Comparison of ENCODE assay signal across 18 cellular contexts in genomic region chr4:148787831-148788477, GRCh38.
A peak's percentile ranks its signal among the peaks of the same experiment; 100 is the strongest.
DNase-seq lines count a peak whose midpoint lies in the region; ATAC-seq and TF ChIP-seq lines count a peak whose summit lies in the region.
"Had no signal": no experiment of that assay in that cellular context is flagged by ENCODE, and none has a peak within 500 bp of the region (broad histone marks: within the 10 kb centered on the region; RNA-seq: fewer than 3 reads in every experiment).

No MANE protein-coding gene starts in this region.

- H3K79me1 ChIP-seq in trophoblast cell (ENCODE audit: low read length): no peaks in the 10 kb centered on the region

- H2BK5ac ChIP-seq in trophoblast cell (ENCODE audit: low read depth, low read length, poor library complexity): no peak overlapping the region

- H3K4me1 ChIP-seq in HAP-1 (peaks cover 36% of the 10 kb centered on the region), trophoblast cell (ENCODE audit: control insufficient read depth in 1 of 2, insufficient read depth in 2 of 2, low read length in 2 of 2) (peaks cover 0 to 3% of the 10 kb centered on the region in 2 experiments)

- H3K4me3 ChIP-seq in HAP-1 (no peak overlapping the region), trophoblast cell (ENCODE audit: low read depth, low read length) (no peak overlapping the region)
- H3K4me3 ChIP-seq: esophagus muscularis mucosa had no signal

- TF ChIP-seq CTCF in VCaP (conservative IDR thresholded peaks at IDR 0.05): no peak

- in situ Hi-C loops in HAP-1 (cut with MboI; ENCODE audit: low sequenced_read_pairs): no loop called here

- H3K18ac ChIP-seq in trophoblast cell (ENCODE audit: low read length): no peak overlapping the region

- no peak overlapping the region for H2BK12ac ChIP-seq in trophoblast cell (ENCODE audit: low read length)

- no peak overlapping the region for H4K12ac ChIP-seq in trophoblast cell (ENCODE audit: low read depth, low read length)

- no peak overlapping the region for H2BK120ac ChIP-seq in trophoblast cell (ENCODE audit: insufficient read depth, low read length, poor library complexity)

- H3K27me3 ChIP-seq in HAP-1 (ENCODE audit: low read depth): no peaks in the 10 kb centered on the region
- H3K27me3 ChIP-seq in trophoblast cell (ENCODE audit: insufficient read depth, low read length): no peaks in the 10 kb centered on the region
- H3K27me3 ChIP-seq: esophagus muscularis mucosa had no signal

- H3K27ac ChIP-seq in VCaP: peak overlapping the region; percentile 72
- no peak overlapping the region for H3K27ac ChIP-seq in trophoblast cell (ENCODE audit: low read depth, low read length)
- H3K27ac ChIP-seq: esophagus muscularis mucosa had no signal

- ATAC-seq in GM21737 (IDR thresholded peaks at IDR 0.05; ENCODE audit: unreplicated experiment): no peak
- no peak for ATAC-seq in GM18517 (IDR thresholded peaks at IDR 0.05; ENCODE audit: unreplicated experiment)
- ATAC-seq: sciatic nerve had no signal

- H3K79me2 ChIP-seq in trophoblast cell (ENCODE audit: control insufficient read depth, insufficient read depth, low read length, poor library complexity): no peaks in the 10 kb centered on the region

- H4K8ac ChIP-seq in trophoblast cell (ENCODE audit: low read depth, low read length): no peak overlapping the region

- no peak overlapping the region for H3K4me2 ChIP-seq in trophoblast cell (ENCODE audit: low read length)

- no peak overlapping the region for H3K14ac ChIP-seq in trophoblast cell (ENCODE audit: low read length)

- H3K9ac ChIP-seq in trophoblast cell (ENCODE audit: low read length): no peak overlapping the region

- H2AFZ ChIP-seq in trophoblast cell (ENCODE audit: insufficient read depth, low read length, poor library complexity): no peak overlapping the region

- no peak overlapping the region for H3K23ac ChIP-seq in trophoblast cell (ENCODE audit: low read length)

- no peak overlapping the region for H3K4ac ChIP-seq in trophoblast cell (ENCODE audit: low read depth, low read length)

- H3K36me3 ChIP-seq in HAP-1 (replicated peaks): no peaks in the 10 kb centered on the region
- H3K36me3 ChIP-seq in trophoblast cell (ENCODE audit: control insufficient read depth in 1 of 2, insufficient read depth in 2 of 2, low read length in 2 of 2): no peaks in the 10 kb centered on the region
- H3K36me3 ChIP-seq: esophagus muscularis mucosa had no signal

- H2AK5ac ChIP-seq in trophoblast cell (ENCODE audit: low read length): no peak overlapping the region

- DNase-seq in HAP-1 (ENCODE audit: low spot score in 2 of 2) (peak; percentile 49 to 67), glomerular visceral epithelial cell (ENCODE audit: extremely low spot score) (peak; percentile 57), trophoblast cell (peak; percentile 62 to 83)
- no peak for DNase-seq in stimulated activated CD4-positive, alpha-beta T cell treated with anti-CD3 and anti-CD28 coated beads, Interleukin-12 subunit alpha, Interleukin-12 subunit beta, amount 100 ng/mL, for 4 hours
- DNase-seq in central memory CD4-positive, alpha-beta T cell: no peak
- DNase-seq: activated CD4-positive, alpha-beta memory T cell treated with anti-CD3 and anti-CD28 coated beads, Interleukin-2, amount 10 ng/mL, durations not matched to agents 7 days and 5 days; activated effector memory CD4-positive, alpha-beta T cell treated with Interleukin-2 at 50 U/mL for 16 hours; C1 segment of cervical spinal cord; HFFc6; naive B cell; NCI-H1436 treated with DMSO at 0.1 percent for 48 hours; NCI-H69; T-helper 9 cell had no signal

- no CpG with 5 or more reads among the region's 2 CpGs for WGBS in trophoblast cell (ENCODE audit: extremely low coverage, insufficient coverage, insufficient read length)

- no peak overlapping the region for H4K91ac ChIP-seq in trophoblast cell (ENCODE audit: low read depth, low read length)

- no peaks in the 10 kb centered on the region for H3K9me3 ChIP-seq in HAP-1
- H3K9me3 ChIP-seq in trophoblast cell (ENCODE audit: insufficient read depth, low read depth, low read length): no peaks in the 10 kb centered on the region
- H3K9me3 ChIP-seq: esophagus muscularis mucosa had no signal

Comparison
In these comparisons a context has a peak if more than half of its experiments do, and no peak if none do; other contexts are left out.
1. DNase-seq: peak in HAP-1 (2 of 2), glomerular visceral epithelial cell (single experiment) and trophoblast cell (2 of 2); none in stimulated activated CD4-positive, alpha-beta T cell treated with anti-CD3 and anti-CD28 coated beads, Interleukin-12 subunit alpha, Interleukin-12 subunit beta, amount 100 ng/mL, for 4 hours (single experiment) and central memory CD4-positive, alpha-beta T cell (single experiment).